10 cellular contexts compared by ENCODE assay signal in genomic region chr1:209751627-209752231, GRCh38. TPM values are rescaled to one million over a fixed set of nuclear protein-coding genes. Genes with fewer than 3 reads are reported as not detected.
DNase-seq lines count a peak whose midpoint lies in the region; ATAC-seq, FAIRE-seq and TF ChIP-seq lines count a peak whose summit lies in the region.
"Had no signal": no experiment of that assay in that cellular context is flagged by ENCODE, and none has a peak within 500 bp of the region (broad histone marks: within the 10 kb centered on the region; RNA-seq: fewer than 3 reads in every experiment).

No MANE protein-coding gene starts in this region.

- H3K4me1 Mint-ChIP-seq in activated naive CD8-positive, alpha-beta T cell treated with anti-CD3 and anti-CD28 coated beads for 36 hours, result peaks cover 75% of the 10 kb centered on the region

- FAIRE-seq in GM12891 (lab: Jason Lieb, UNC), result peak; percentile 97

- no peaks in the 10 kb centered on the region for H3K27me3 Mint-ChIP-seq in activated naive CD8-positive, alpha-beta T cell treated with anti-CD3 and anti-CD28 coated beads for 36 hours

- TF ChIP-seq CTCF in thyroid gland (IDR thresholded peaks at IDR 0.05), result no peak

- H3K4me3 Mint-ChIP-seq in activated naive CD8-positive, alpha-beta T cell treated with anti-CD3 and anti-CD28 coated beads for 36 hours, result peak overlapping the region; percentile 73
- H3K4me3 Mint-ChIP-seq: brain had no signal

- peak overlapping the region; percentile 99 for H3K27ac Mint-ChIP-seq in activated naive CD8-positive, alpha-beta T cell treated with anti-CD3 and anti-CD28 coated beads for 36 hours
- H3K27ac Mint-ChIP-seq: brain had no signal

- H3K4me1 ChIP-seq in thyroid gland, result peaks cover 0 to 6% of the 10 kb centered on the region in 2 donors

- WGBS in thyroid gland, 2 donors, result 85% methylated on average over 5 of the region's 5 CpGs

- H3K9me3 ChIP-seq in thyroid gland, result no peaks in the 10 kb centered on the region

- ATAC-seq in GM21367 (IDR thresholded peaks at IDR 0.05; ENCODE audit: unreplicated experiment) (peak; percentile 33), HG03432 (IDR thresholded peaks at IDR 0.05; ENCODE audit: unreplicated experiment) (peak; percentile 58)

- H3K4me3 ChIP-seq in thyroid gland (replicated peaks in 1 of 3), result no peak overlapping the region

- intact Hi-C loops in thyroid gland (cut with DNase I), result no loop called here

- H3K27ac ChIP-seq in thyroid gland, result no peak overlapping the region

- TF ChIP-seq POLR2A in GM12891 (IDR thresholded peaks at IDR 0.05; ENCODE audit: low read depth, low read length) (no peak), thyroid gland (IDR thresholded peaks at IDR 0.05) (no peak)

- DNase-seq in GM12891 (ENCODE audit: insufficient read length, low spot score) (no peak), thyroid gland (no peak), hippocampal formation (lab: John Stamatoyannopoulos, UW) (no peak), SKM-1 (lab: John Stamatoyannopoulos, UW; ENCODE audit: unreplicated experiment) (no peak), SHP77 (lab: John Stamatoyannopoulos, UW) (no peak)
- DNase-seq in activated naive CD8-positive, alpha-beta T cell treated with anti-CD3 and anti-CD28 coated beads for 36 hours, result peak; percentile 57

- peaks cover 15% of the 10 kb centered on the region for H3K36me3 Mint-ChIP-seq in activated naive CD8-positive, alpha-beta T cell treated with anti-CD3 and anti-CD28 coated beads for 36 hours
- H3K36me3 Mint-ChIP-seq: brain had no signal

- H3K27me3 ChIP-seq in thyroid gland, result no peaks in the 10 kb centered on the region

- no peaks in the 10 kb centered on the region for H3K9me3 Mint-ChIP-seq in activated naive CD8-positive, alpha-beta T cell treated with anti-CD3 and anti-CD28 coated beads for 36 hours
- H3K9me3 Mint-ChIP-seq: brain had no signal

- no peaks in the 10 kb centered on the region for H3K36me3 ChIP-seq in thyroid gland

TF ChIP-seq in GM12891, 5 proteins besides CTCF, POLR2A, EP300 and RAD21:
- no peak; the same call in 1 of the 2 replicates for TF ChIP-seq POU2F2 (IDR thresholded peaks at IDR 0.05; ENCODE audit: low read depth, low read length)
- TF ChIP-seq POLR2AphosphoS5 (IDR thresholded peaks at IDR 0.05; ENCODE audit: low read depth, low read length), result no peak
- peak; percentile 65 for TF ChIP-seq SPI1 (IDR thresholded peaks at IDR 0.05; ENCODE audit: low read depth, low read length)
- TF ChIP-seq TAF1 (IDR thresholded peaks at IDR 0.05; ENCODE audit: low read depth, low read length), result no peak
- TF ChIP-seq PAX5 (IDR thresholded peaks at IDR 0.05; ENCODE audit: insufficient read depth, low read length, severe bottlenecking), result no peak

RNA-seq across cellular contexts. Expression of gene TRAF3IP3, which starts 4.1 kb away (rescaled TPM):
- polyA plus RNA-seq in GM12891 (2012; ENCODE audit: low read depth, missing spikeins), result 72.5 TPM
- total RNA-seq in activated naive CD8-positive, alpha-beta T cell treated with anti-CD3 and anti-CD28 coated beads for 36 hours, result 100 to 1,000 TPM; 194 to 204 TPM
- total RNA-seq in thyroid gland, result 1 to 10 TPM in 3 of 4 donors, under 1 TPM in 1; 0.93 to 2.8 (median 2.3) TPM
- total RNA-seq: NCI-H460 had no signal

RNA-seq across cellular contexts. Expression of gene C1orf74, which starts 32.6 kb away (rescaled TPM):
- polyA plus RNA-seq in GM12891 (2012; ENCODE audit: low read depth, missing spikeins), result 1.5 TPM
- 1 to 10 TPM; 1.5 to 1.7 TPM for total RNA-seq in activated naive CD8-positive, alpha-beta T cell treated with anti-CD3 and anti-CD28 coated beads for 36 hours
- 1 to 10 TPM; 1.9 to 2.7 (median 2.3) TPM for total RNA-seq in thyroid gland

RNA-seq across cellular contexts. Expression of gene HSD11B1, which starts 47.1 kb away (rescaled TPM):
- polyA plus RNA-seq in GM12891 (2012; ENCODE audit: low read depth, missing spikeins), result 0.10 TPM
- total RNA-seq in activated naive CD8-positive, alpha-beta T cell treated with anti-CD3 and anti-CD28 coated beads for 36 hours, result under 1 TPM in 1 of 2 experiments, not detected in 1; 0.36 TPM
- total RNA-seq in thyroid gland, result 10 to 100 TPM in 1 of 4 donors, 1 to 10 TPM in 3; 1.1 to 20.7 (median 2.4) TPM
- total RNA-seq: NCI-H460 had no signal

RNA-seq across cellular contexts. Expression of gene IRF6, which starts 54.2 kb away (rescaled TPM):
- polyA plus RNA-seq in GM12891 (2012; ENCODE audit: low read depth, missing spikeins), result 1.1 TPM
- total RNA-seq in activated naive CD8-positive, alpha-beta T cell treated with anti-CD3 and anti-CD28 coated beads for 36 hours, result 1 to 10 TPM; 2.1 to 2.4 TPM
- total RNA-seq in thyroid gland, result 10 to 100 TPM; 26.7 to 41.9 (median 32.7) TPM

Comparison
In these comparisons a context has a peak if more than half of its experiments do, and no peak if none do; other contexts are left out.
1. RNA of gene TRAF3IP3, which starts 4.1 kb away (total RNA-seq): 194 to 204 TPM in activated naive CD8-positive, alpha-beta T cell treated with anti-CD3 and anti-CD28 coated beads for 36 hours; 0.93 to 2.8 TPM in thyroid gland; every median in the first group is over 10 times any median in the second.